In genomic region chr4:9608300-9608699, GRCh38 we compare ENCODE assay signal across 24 cellular contexts.
DNase-seq lines count a peak whose midpoint lies in the region; ATAC-seq, FAIRE-seq and TF ChIP-seq lines count a peak whose summit lies in the region.
"Had no signal": no experiment of that assay in that cellular context is flagged by ENCODE, and none has a peak within 500 bp of the region (broad histone marks: within the 10 kb centered on the region; RNA-seq: fewer than 3 reads in every experiment).

No MANE protein-coding gene starts in this region.

- WGBS in GM12878 (ENCODE audit: insufficient coverage, insufficient replicate concordance, low lambda C conversion rate, missing lambda C conversion rate) = 2% methylated on average over 4 of the region's 4 CpGs

- no peaks in the 10 kb centered on the region for H3K9me2 ChIP-seq in MM.1S (replicated peaks; ENCODE audit: insufficient read depth, low read length)

- no peaks in the 10 kb centered on the region for H3K9me3 Mint-ChIP-seq in activated CD8-positive, alpha-beta memory T cell treated with anti-CD3 and anti-CD28 coated beads, Interleukin-2, amount 10 ng/mL, durations not matched to agents 7 days and 5 days (ENCODE audit: low read depth)
- H3K9me3 Mint-ChIP-seq: T-cell had no signal

- RAD21 ChIA-PET in GM12878 (lab: Charles Lee; ENCODE audit: unreplicated experiment) = no interaction called here

- H3K27ac ChIP-seq in MM.1S (ENCODE audit: low read length) (peak overlapping the region; percentile 76), GM12878 (ENCODE audit: control insufficient read depth, insufficient read depth) (no peak overlapping the region), caudate nucleus (ENCODE audit: low read depth, low read length) (no peak overlapping the region)
- H3K27ac ChIP-seq: KMS-11, RWPE1 had no signal

- intact Hi-C loops in GM12878 (cut with micrococcal nuclease; ENCODE audit: unreplicated experiment) = no loop called here

- ATAC-seq in activated CD8-positive, alpha-beta memory T cell treated with anti-CD3 and anti-CD28 coated beads, Interleukin-2, amount 10 ng/mL, durations not matched to agents 7 days and 5 days = no peak
- ATAC-seq in GM12878 (no peak), GM19463 (IDR thresholded peaks at IDR 0.05; ENCODE audit: unreplicated experiment) (no peak)
- ATAC-seq: Panc1, T-cell had no signal

- H3F3A ChIP-seq in MM.1S (ENCODE audit: insufficient read depth, low read length) = peaks cover 30% of the 10 kb centered on the region

- H3K36me3 Mint-ChIP-seq in activated CD8-positive, alpha-beta memory T cell treated with anti-CD3 and anti-CD28 coated beads, Interleukin-2, amount 10 ng/mL, durations not matched to agents 7 days and 5 days = no peaks in the 10 kb centered on the region
- H3K36me3 Mint-ChIP-seq: T-cell had no signal

- in situ Hi-C loops in GM12878 (cut with MboI) = no loop called here

- TF ChIP-seq POLR2A in GM12878 (IDR thresholded peaks at IDR 0.05; ENCODE audit: low read depth, low read length) = no peak

- H3K9ac ChIP-seq in MM.1S (ENCODE audit: low read length) = no peak overlapping the region
- no peak overlapping the region for H3K9ac ChIP-seq in GM12878 (ENCODE audit: control insufficient read depth, insufficient read depth, low read length)
- H3K9ac ChIP-seq: KMS-11 had no signal

- H3K27me3 Mint-ChIP-seq in activated CD8-positive, alpha-beta memory T cell treated with anti-CD3 and anti-CD28 coated beads, Interleukin-2, amount 10 ng/mL, durations not matched to agents 7 days and 5 days = no peaks in the 10 kb centered on the region
- H3K27me3 Mint-ChIP-seq: T-cell had no signal

- no peaks in the 10 kb centered on the region for H3K36me3 ChIP-seq in MM.1S (replicated peaks; ENCODE audit: insufficient read depth, low read length)
- no peaks in the 10 kb centered on the region for H3K36me3 ChIP-seq in GM12878 (ENCODE audit: control insufficient read depth in 2 of 2, insufficient read depth in 2 of 2, low read length in 1 of 2)

- no peak for TF ChIP-seq EP300 in GM12878 (IDR thresholded peaks at IDR 0.05; ENCODE audit: borderline replicate concordance in 1 of 2, control insufficient read depth in 1 of 2, low read depth in 2 of 2, low read length in 2 of 2)

- no TSS peak for BruUV-seq in GM12878 (replicated peaks; lab: Mats Ljungman, UMichigan)

- H3K27me3 ChIP-seq in MM.1S (replicated peaks; ENCODE audit: insufficient read depth, low read length) (no peaks in the 10 kb centered on the region), GM12878 (replicated peaks in 1 of 2; ENCODE audit: control insufficient read depth in 2 of 2, insufficient read depth in 2 of 2, low read length in 1 of 2) (no peaks in the 10 kb centered on the region)

- H3K4me3 Mint-ChIP-seq in activated CD8-positive, alpha-beta memory T cell treated with anti-CD3 and anti-CD28 coated beads, Interleukin-2, amount 10 ng/mL, durations not matched to agents 7 days and 5 days = no peak overlapping the region
- H3K4me3 Mint-ChIP-seq: T-cell had no signal

- CTCF ChIA-PET in activated CD8-positive, alpha-beta memory T cell treated with anti-CD3 and anti-CD28 coated beads, Interleukin-2, amount 10 ng/mL, durations not matched to agents 7 days and 5 days (lab: Charles Lee) = no interaction called here
- CTCF ChIA-PET in GM12878 (lab: Yijun Ruan, JAX) = interaction anchor here (0.7 kb wide), 1 partner anchor 76 kb away, joined by 3 read pairs; no protein-coding TSS in a partner anchor

- peak; percentile 44 for DNase-seq in activated CD8-positive, alpha-beta memory T cell treated with anti-CD3 and anti-CD28 coated beads, Interleukin-2, amount 10 ng/mL, durations not matched to agents 7 days and 5 days
- no peak for DNase-seq in activated CD8-positive, alpha-beta memory T cell treated with anti-CD3 and anti-CD28 coated beads for 24 hours
- DNase-seq in MM.1S (peak; percentile 85), GM12878 (ENCODE audit: low read depth, low spot score) (peak; percentile 3), amygdala (lab: John Stamatoyannopoulos, UW) (no peak), caudate nucleus (lab: John Stamatoyannopoulos, UW) (no peak), NCI-H2227 (lab: John Stamatoyannopoulos, UW; ENCODE audit: unreplicated experiment) (no peak)
- DNase-seq: 8988T, C1 segment of cervical spinal cord, Calu3, IMR-90, NCI-H1092 treated with DMSO at 0.1 percent for 48 hours, NCI-H1436 treated with DMSO at 0.1 percent for 48 hours, NCI-H187 treated with DMSO at 0.1 percent for 48 hours, NCI-H2171 treated with DMSO at 0.1 percent for 48 hours, NCI-H524, NCI-H774, SHP77, T-cell had no signal

- H3K9me3 ChIP-seq in MM.1S (replicated peaks; ENCODE audit: insufficient read depth, low read length) (no peaks in the 10 kb centered on the region), GM12878 (replicated peaks; ENCODE audit: control insufficient read depth, insufficient read depth, low read length) (no peaks in the 10 kb centered on the region; the same call in 2 of the 3 replicates)

- H3K4me3 ChIP-seq in MM.1S (ENCODE audit: low read length) (no peak overlapping the region), GM12878 (no peak overlapping the region)

- peaks cover 29% of the 10 kb centered on the region for H3K4me1 Mint-ChIP-seq in activated CD8-positive, alpha-beta memory T cell treated with anti-CD3 and anti-CD28 coated beads, Interleukin-2, amount 10 ng/mL, durations not matched to agents 7 days and 5 days

- H4K20me1 ChIP-seq in MM.1S (ENCODE audit: insufficient read depth, low read length) = no peaks in the 10 kb centered on the region
- no peaks in the 10 kb centered on the region for H4K20me1 ChIP-seq in GM12878 (ENCODE audit: control insufficient read depth, insufficient read depth)

- POLR2A ChIA-PET in GM12878 (lab: Charles Lee) = no interaction called here

- no peak overlapping the region for H3K27ac Mint-ChIP-seq in activated CD8-positive, alpha-beta memory T cell treated with anti-CD3 and anti-CD28 coated beads, Interleukin-2, amount 10 ng/mL, durations not matched to agents 7 days and 5 days
- H3K27ac Mint-ChIP-seq: T-cell had no signal

- FAIRE-seq in GM12878 (lab: Jason Lieb, UNC) = no peak
- FAIRE-seq: GM12892 had no signal

- peaks cover 31% of the 10 kb centered on the region for H3K4me1 ChIP-seq in MM.1S (ENCODE audit: low read length)
- no peaks in the 10 kb centered on the region for H3K4me1 ChIP-seq in GM12878 (ENCODE audit: control insufficient read depth, insufficient read depth, low read length)

- TF ChIP-seq CTCF in MM.1S (IDR thresholded peaks at IDR 0.05; ENCODE audit: low read length) (no peak), GM12878 (IDR thresholded peaks at IDR 0.05 in 2 of 3, conservative IDR thresholded peaks at IDR 0.05 in 1 of 3; ENCODE audit: control insufficient read depth in 2 of 3, extremely low read depth in 1 of 3, insufficient read depth in 1 of 3, low read depth in 3 of 3, low read length in 3 of 3) (no peak)

- SMC1A ChIA-PET in GM12878 (lab: Charles Lee; ENCODE audit: uncharacterized antibody, unreplicated experiment) = no interaction called here

- H2AFZ ChIP-seq in MM.1S (ENCODE audit: low read length) (no peak overlapping the region), GM12878 (ENCODE audit: control insufficient read depth, low read depth, low read length) (no peak overlapping the region)

- H3K79me2 ChIP-seq in MM.1S (ENCODE audit: low read length) = peaks cover 14% of the 10 kb centered on the region; the same call in 1 of the 2 replicates
- no peaks in the 10 kb centered on the region for H3K79me2 ChIP-seq in GM12878 (ENCODE audit: control insufficient read depth, insufficient read depth, low read length)

- no peak overlapping the region; the same call in 1 of the 2 replicates for H3K4me2 ChIP-seq in MM.1S (ENCODE audit: low read depth, low read length)
- H3K4me2 ChIP-seq in GM12878 (ENCODE audit: control insufficient read depth, insufficient read depth) = no peak overlapping the region
- H3K4me2 ChIP-seq: KMS-11 had no signal

- TF ChIP-seq RAD21 in GM12878 (IDR thresholded peaks at IDR 0.05; ENCODE audit: insufficient read depth, low read depth, low read length) = no peak

TF ChIP-seq in GM12878, 131 proteins besides CTCF, POLR2A, EP300 and RAD21:
- TF ChIP-seq RUNX3 (IDR thresholded peaks at IDR 0.05; ENCODE audit: low read length) = peak; percentile 47
- peak; percentile 81; the same call in 1 of the 2 replicates for TF ChIP-seq TCF3 (IDR thresholded peaks at IDR 0.05; ENCODE audit: borderline replicate concordance, insufficient read depth, low read depth, low read length)
- no peak for TF ChIP-seq ZBTB33 (IDR thresholded peaks at IDR 0.05)
- TF ChIP-seq MEF2A (IDR thresholded peaks at IDR 0.05; ENCODE audit: insufficient read depth, low read depth, low read length) = 0 out of 2 replicates have a peak, but pooled peaks have one; percentile 32
- TF ChIP-seq ZNF622 (IDR thresholded peaks at IDR 0.05) = no peak
- no peak for TF ChIP-seq KDM1A (IDR thresholded peaks at IDR 0.05; ENCODE audit: borderline replicate concordance)
- 0 out of 2 replicates have a peak, but pooled peaks have one; percentile 21 for TF ChIP-seq NR2F1 (conservative IDR thresholded peaks at IDR 0.05)
- TF ChIP-seq PAX5 (IDR thresholded peaks at IDR 0.05; ENCODE audit: borderline replicate concordance, low read depth, low read length) = peak; percentile 53; the same call in 1 of the 2 replicates
- TF ChIP-seq TCF12 (IDR thresholded peaks at IDR 0.05; ENCODE audit: low read depth, low read length) = peak; percentile 79

Comparison
In these comparisons a context has a peak if more than half of its experiments do, and no peak if none do; other contexts are left out.
1. DNase-seq: peak in activated CD8-positive, alpha-beta memory T cell treated with anti-CD3 and anti-CD28 coated beads, Interleukin-2, amount 10 ng/mL, durations not matched to agents 7 days and 5 days (single experiment), MM.1S (single experiment) and GM12878 (single experiment); none in activated CD8-positive, alpha-beta memory T cell treated with anti-CD3 and anti-CD28 coated beads for 24 hours (single experiment), amygdala (0 of 56), caudate nucleus (0 of 61) and NCI-H2227 (single experiment).